ENCODE assay signal across 8 cellular contexts in the genomic region with DNA sequence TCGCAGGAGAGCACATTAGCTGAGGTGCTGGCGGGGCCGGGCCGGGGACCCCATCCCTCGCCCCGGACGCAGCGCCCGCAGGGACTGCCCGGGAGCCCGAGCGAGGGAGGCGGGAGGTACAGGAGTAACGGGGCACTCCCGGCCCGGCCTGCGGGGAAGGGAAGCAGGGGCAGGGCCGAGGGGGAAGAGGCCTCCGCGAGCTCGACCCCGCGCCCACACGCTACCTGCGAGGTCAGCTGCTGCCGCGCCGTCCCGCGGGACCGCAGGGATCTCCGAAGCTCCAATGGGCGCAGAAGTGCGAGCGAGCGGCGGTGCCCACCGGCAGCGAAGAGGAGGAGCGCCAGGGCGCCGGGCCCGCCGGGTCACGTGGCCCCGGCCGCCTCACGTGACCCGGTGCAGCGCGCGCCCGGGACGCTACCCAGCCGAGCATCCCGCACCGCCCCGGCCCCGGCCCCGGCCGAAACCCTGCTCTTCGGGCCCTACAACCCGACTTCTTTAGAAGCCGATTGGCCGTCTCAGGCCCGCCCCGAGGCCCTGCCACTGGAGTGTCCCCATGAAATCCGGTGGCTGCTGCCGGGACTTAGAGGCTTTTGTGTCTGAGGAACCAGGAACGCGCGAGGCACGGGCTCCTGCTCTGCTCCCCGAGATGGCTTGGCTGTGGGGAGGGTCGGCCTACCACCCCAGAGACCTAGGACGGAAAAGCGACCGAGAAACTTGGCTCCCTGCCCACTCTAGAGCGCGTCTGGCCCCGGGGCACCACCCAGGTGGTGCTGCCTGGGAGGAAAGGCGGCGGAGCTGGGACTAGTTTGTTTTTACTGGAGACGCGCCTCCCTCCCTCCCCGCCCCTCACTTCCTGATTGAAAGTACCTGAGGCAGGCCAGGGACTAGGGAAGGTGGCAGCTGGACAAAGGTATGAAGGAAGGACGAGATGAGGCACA. TPM values are rescaled to one million over a fixed set of nuclear protein-coding genes. Genes with fewer than 3 reads are reported as not detected.
DNase-seq lines count a peak whose midpoint lies in the region; ATAC-seq and TF ChIP-seq lines count a peak whose summit lies in the region.

RCBTB1 (minus strand) TSS at position 339 of the 938 bp plus-strand sequence. CDS start 18,279 bp downstream, outside the sequence.

- H3K4me3 Mint-ChIP-seq in neural crest cell: peak within 1 kb of the TSS; percentile 92

- H3K9me3 ChIP-seq in RWPE2 (ENCODE audit: severe bottlenecking) (no peaks in the 10 kb centered on the region), stomach smooth muscle (ENCODE audit: control insufficient read depth in 2 of 2, low read length in 2 of 2) (no peaks in the 10 kb centered on the region)

- H3K36me3 Mint-ChIP-seq in neural crest cell (ENCODE audit: low read depth): peaks cover 3% of the 10 kb centered on the region

- H3K4me3 ChIP-seq in RWPE2 (ENCODE audit: severe bottlenecking) (peak within 1 kb of the TSS; percentile 59), stomach smooth muscle (ENCODE audit: low read length in 2 of 2) (peak within 1 kb of the TSS; percentile 87 to 88)

- no peaks in the 10 kb centered on the region for H3K27me3 Mint-ChIP-seq in neural crest cell (ENCODE audit: low read depth)

- peak within 1 kb of the TSS; percentile 80 to 87 for H3K9ac ChIP-seq in stomach smooth muscle (ENCODE audit: low read length in 2 of 2)

- peak within 1 kb of the TSS; percentile 81 for H3K27ac Mint-ChIP-seq in neural crest cell (ENCODE audit: unreplicated experiment)

- H3K27me3 ChIP-seq in RWPE2 (ENCODE audit: insufficient read depth, poor library complexity, severe bottlenecking) (no peaks in the 10 kb centered on the region), foreskin keratinocyte (no peaks in the 10 kb centered on the region), stomach smooth muscle (ENCODE audit: control insufficient read depth in 1 of 2, insufficient read depth in 2 of 2, low read length in 2 of 2) (no peaks in the 10 kb centered on the region)

- ATAC-seq in GM21515 (IDR thresholded peaks at IDR 0.05; ENCODE audit: unreplicated experiment) (peak; percentile 91), RWPE2 (ENCODE audit: low read depth) (peak; percentile 84), foreskin keratinocyte (peak; percentile 84)

- no peaks in the 10 kb centered on the region for H3K9me3 Mint-ChIP-seq in neural crest cell

- H3K4me1 Mint-ChIP-seq in neural crest cell: peaks cover 24% of the 10 kb centered on the region

- TF ChIP-seq CTCF in RWPE2 (IDR thresholded peaks at IDR 0.05; ENCODE audit: poor library complexity, severe bottlenecking): no peak
- TF ChIP-seq CTCF in foreskin keratinocyte (conservative IDR thresholded peaks at IDR 0.05): no peak
- TF ChIP-seq CTCF in neural crest cell (conservative IDR thresholded peaks at IDR 0.05): no peak

- H3K36me3 ChIP-seq in RWPE2 (ENCODE audit: low read depth) (no peaks in the 10 kb centered on the region), stomach smooth muscle (ENCODE audit: control insufficient read depth in 2 of 2, insufficient read depth in 2 of 2, low read length in 2 of 2) (peaks cover 0 to 3% of the 10 kb centered on the region in 2 donors)

- H3K27ac ChIP-seq in RWPE2 (ENCODE audit: poor library complexity, severe bottlenecking) (peak within 1 kb of the TSS; percentile 68), foreskin keratinocyte (peak within 1 kb of the TSS; percentile 80), stomach smooth muscle (ENCODE audit: low read length) (peak within 1 kb of the TSS; percentile 62)

- H3K4me1 ChIP-seq in RWPE2 (ENCODE audit: insufficient read depth, poor library complexity, severe bottlenecking) (peaks cover 27% of the 10 kb centered on the region), foreskin keratinocyte (peaks cover 28% of the 10 kb centered on the region), stomach smooth muscle (ENCODE audit: control insufficient read depth, insufficient read depth, low read length) (peaks cover 12% of the 10 kb centered on the region)

- DNase-seq in DMS53 treated with DMSO at 0.1 percent for 48 hours (lab: John Stamatoyannopoulos, UW; ENCODE audit: unreplicated experiment): peak; percentile 54
- peak; percentile 83 for DNase-seq in HuH-7.5 (ENCODE audit: low spot score)
- peak; percentile 63 for DNase-seq in RWPE2 (ENCODE audit: low spot score)
- DNase-seq in activated gamma-delta T cell treated with anti-CD3 and anti-CD28 coated beads, Interleukin-2, amount 50 U/mL, for 16 hours (ENCODE audit: low read depth): peak; percentile 55
- peak; percentile 38 to 61 for DNase-seq in foreskin keratinocyte
- DNase-seq in neural crest cell (ENCODE audit: low read depth, low spot score): peak; percentile 53

RNA-seq across cellular contexts. Expression of gene RCBTB1, which starts in this region (rescaled TPM):
- total RNA-seq in foreskin keratinocyte: 23.8 and 24.7 TPM in 2 replicates
- 7.4 and 7.5 TPM in 2 replicates for polyA plus RNA-seq in foreskin keratinocyte
- total RNA-seq in neural crest cell: 40.0 and 44.1 TPM in 2 replicates

Comparison
In these comparisons a context has a peak if more than half of its experiments do, and no peak if none do; other contexts are left out.
1. Peak in every context shown above with its lines: DNase-seq, ATAC-seq, H3K4me3 ChIP-seq and H3K27ac ChIP-seq.